ENCODE assay signal across 9 cellular contexts in the genomic region with DNA sequence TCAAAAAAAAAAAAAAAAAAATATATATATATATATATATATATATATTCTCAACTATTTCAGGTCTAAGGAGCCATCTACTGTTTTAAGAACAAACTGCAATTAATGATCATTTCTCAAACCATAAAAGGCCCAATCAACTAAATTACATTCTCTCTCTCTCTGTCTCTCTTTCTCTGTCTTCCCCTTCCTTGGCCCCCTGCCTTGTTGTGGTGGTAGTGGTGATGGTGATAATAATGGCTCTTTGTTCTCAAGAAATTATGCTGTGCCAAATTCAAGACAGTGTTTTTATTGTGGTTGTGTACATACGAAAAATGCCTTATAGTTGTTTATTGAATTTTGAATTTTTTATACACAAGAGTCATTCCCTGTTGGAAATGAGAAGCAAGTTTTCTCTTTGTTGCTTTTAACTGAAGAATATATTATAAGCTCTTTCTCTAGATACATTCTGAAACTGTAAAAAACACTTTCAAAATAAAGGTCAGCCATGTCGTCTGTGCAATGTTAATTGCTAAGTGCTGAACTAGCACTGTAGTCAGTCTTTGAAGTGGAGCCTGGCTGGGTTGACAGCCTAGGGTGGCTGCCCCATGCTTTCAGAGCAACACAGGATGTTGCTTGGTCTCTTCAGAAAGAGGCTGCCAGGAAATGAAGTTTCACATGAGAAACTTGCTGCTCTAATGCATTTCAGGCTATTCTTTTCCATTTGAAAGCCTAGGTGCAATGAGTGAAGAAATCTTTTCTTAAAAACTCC.
DNase-seq lines count a peak whose midpoint lies in the region; ATAC-seq, FAIRE-seq and TF ChIP-seq lines count a peak whose summit lies in the region.
"Had no signal": no experiment of that assay in that cellular context is flagged by ENCODE, and none has a peak within 500 bp of the region (broad histone marks: within the 10 kb centered on the region; RNA-seq: fewer than 3 reads in every experiment).

No MANE protein-coding gene starts in this region.

- intact Hi-C loops in OCI-LY7 (cut with micrococcal nuclease; ENCODE audit: unreplicated experiment): no loop called here

- DNase-seq in GM12891 (ENCODE audit: insufficient read length, low spot score) (peak; percentile 34), OCI-LY7 (ENCODE audit: low spot score) (peak; percentile 34), AG20443 (ENCODE audit: low spot score) (no peak), dermis blood vessel endothelial cell (no peak), glutamatergic neuron (no peak)
- DNase-seq in activated naive CD8-positive, alpha-beta T cell treated with anti-CD3 and anti-CD28 coated beads for 36 hours: peak; percentile 66
- peak; percentile 39 to 42 for DNase-seq in stimulated activated CD4-positive, alpha-beta T cell treated with anti-CD3 and anti-CD28 coated beads, Interleukin-15, amount 100 ng/mL, for 48 hours (ENCODE audit: low read depth in 2 of 2)

- peaks cover 8% of the 10 kb centered on the region for H3K36me3 Mint-ChIP-seq in activated naive CD8-positive, alpha-beta T cell treated with anti-CD3 and anti-CD28 coated beads for 36 hours
- H3K36me3 Mint-ChIP-seq in glutamatergic neuron (ENCODE audit: unreplicated experiment): peaks cover 6% of the 10 kb centered on the region

- H3K79me2 ChIP-seq in OCI-LY7 (ENCODE audit: insufficient read depth, low read depth, low read length): no peaks in the 10 kb centered on the region

- H3K27me3 Mint-ChIP-seq in activated naive CD8-positive, alpha-beta T cell treated with anti-CD3 and anti-CD28 coated beads for 36 hours: no peaks in the 10 kb centered on the region
- no peaks in the 10 kb centered on the region for H3K27me3 Mint-ChIP-seq in glutamatergic neuron (ENCODE audit: unreplicated experiment)

- H3K9me3 ChIP-seq in OCI-LY7 (ENCODE audit: low read length): no peaks in the 10 kb centered on the region

- no peak for TF ChIP-seq CTCF in OCI-LY7 (conservative IDR thresholded peaks at IDR 0.05; ENCODE audit: low read length)
- TF ChIP-seq CTCF in glutamatergic neuron (IDR thresholded peaks at IDR 0.05; ENCODE audit: partially characterized antibody, unreplicated experiment): no peak

- H3K4me1 Mint-ChIP-seq in activated naive CD8-positive, alpha-beta T cell treated with anti-CD3 and anti-CD28 coated beads for 36 hours: peaks cover 44% of the 10 kb centered on the region
- H3K4me1 Mint-ChIP-seq in glutamatergic neuron (ENCODE audit: low read depth, unreplicated experiment): peaks cover 4% of the 10 kb centered on the region

- no peaks in the 10 kb centered on the region for H4K20me1 ChIP-seq in OCI-LY7 (ENCODE audit: insufficient read depth, low read length)

- H3K4me2 ChIP-seq in OCI-LY7 (ENCODE audit: low read length): no peak overlapping the region

- H3K27ac Mint-ChIP-seq in activated naive CD8-positive, alpha-beta T cell treated with anti-CD3 and anti-CD28 coated beads for 36 hours: peak overlapping the region; percentile 86
- no peak overlapping the region for H3K27ac Mint-ChIP-seq in glutamatergic neuron (ENCODE audit: unreplicated experiment)

- no peaks in the 10 kb centered on the region for H3K36me3 ChIP-seq in OCI-LY7 (ENCODE audit: insufficient read depth, low read length)

- peak; percentile 33 for FAIRE-seq in GM12891 (lab: Jason Lieb, UNC)

- CTCF ChIA-PET in OCI-LY7 (lab: Charles Lee; ENCODE audit: unreplicated experiment): no interaction called here

- H3K4me1 ChIP-seq in OCI-LY7 (ENCODE audit: insufficient read depth, low read length, poor library complexity, severe bottlenecking): no peaks in the 10 kb centered on the region

- BruUV-seq in OCI-LY7 (replicated peaks; lab: Mats Ljungman, UMichigan): no TSS peak

- POLR2A ChIA-PET in OCI-LY7 (lab: Charles Lee): interaction anchor here (1.2 kb wide), 1 partner anchor 11 kb away, joined by 3 read pairs; no protein-coding TSS in a partner anchor

- H3K27ac ChIP-seq in OCI-LY7 (ENCODE audit: low read depth, low read length, poor library complexity, severe bottlenecking): no peak overlapping the region
- H3K27ac ChIP-seq: epithelial cell of prostate had no signal

- TF ChIP-seq POLR2A in GM12891 (IDR thresholded peaks at IDR 0.05; ENCODE audit: low read depth, low read length): no peak

- peak; percentile 92 for ATAC-seq in GM21723 (IDR thresholded peaks at IDR 0.05; ENCODE audit: unreplicated experiment)

- no peaks in the 10 kb centered on the region for H3K9me2 ChIP-seq in OCI-LY7 (ENCODE audit: insufficient read depth, low read length)

- H3K4me3 Mint-ChIP-seq in activated naive CD8-positive, alpha-beta T cell treated with anti-CD3 and anti-CD28 coated beads for 36 hours: peak overlapping the region; percentile 64
- no peak overlapping the region for H3K4me3 Mint-ChIP-seq in glutamatergic neuron (ENCODE audit: unreplicated experiment)

- H3K9me3 Mint-ChIP-seq in activated naive CD8-positive, alpha-beta T cell treated with anti-CD3 and anti-CD28 coated beads for 36 hours: peaks cover 12% of the 10 kb centered on the region
- H3K9me3 Mint-ChIP-seq in glutamatergic neuron (ENCODE audit: unreplicated experiment): no peaks in the 10 kb centered on the region

- H2AFZ ChIP-seq in OCI-LY7 (ENCODE audit: low read length): no peak overlapping the region

- H3K4me3 ChIP-seq in OCI-LY7 (ENCODE audit: low read depth, low read length, poor library complexity, severe bottlenecking): no peak overlapping the region

TF ChIP-seq in GM12891, 5 proteins besides CTCF, POLR2A, EP300 and RAD21:
- TF ChIP-seq POU2F2 (IDR thresholded peaks at IDR 0.05; ENCODE audit: low read depth, low read length): no peak
- no peak for TF ChIP-seq PAX5 (IDR thresholded peaks at IDR 0.05; ENCODE audit: insufficient read depth, low read length, severe bottlenecking)
- no peak for TF ChIP-seq TAF1 (IDR thresholded peaks at IDR 0.05; ENCODE audit: low read depth, low read length)
- TF ChIP-seq POLR2AphosphoS5 (IDR thresholded peaks at IDR 0.05; ENCODE audit: low read depth, low read length): no peak
- no peak for TF ChIP-seq SPI1 (IDR thresholded peaks at IDR 0.05; ENCODE audit: low read depth, low read length)

Comparison
In these comparisons a context has a peak if more than half of its experiments do, and no peak if none do; other contexts are left out.
1. DNase-seq: peak in GM12891 (single experiment), OCI-LY7 (single experiment), activated naive CD8-positive, alpha-beta T cell treated with anti-CD3 and anti-CD28 coated beads for 36 hours (single experiment) and stimulated activated CD4-positive, alpha-beta T cell treated with anti-CD3 and anti-CD28 coated beads, Interleukin-15, amount 100 ng/mL, for 48 hours (2 of 2); none in AG20443 (single experiment), dermis blood vessel endothelial cell (single experiment) and glutamatergic neuron (single experiment).